In genomic region chr20:19524691-19525090, GRCh38 we compare ENCODE assay signal across 28 cellular contexts.
"Had no signal": no experiment of that assay in that cellular context is flagged by ENCODE, and none has a peak within 500 bp of the region (broad histone marks: within the 10 kb centered on the region; RNA-seq: fewer than 3 reads in every experiment).

No MANE protein-coding gene starts in this region.

- DNase-seq: activated CD4-positive, alpha-beta memory T cell treated with anti-CD3 and anti-CD28 coated beads, Interleukin-2, amount 10 ng/mL, durations not matched to agents 7 days and 5 days; activated CD4-positive, alpha-beta T cell treated with anti-CD3 and anti-CD28 coated beads for 1 hour; activated CD4-positive, alpha-beta T cell treated with anti-CD3 and anti-CD28 coated beads for 36 hours; activated CD4-positive, alpha-beta T cell treated with anti-CD3 and anti-CD28 coated beads for 48 hours; activated CD4-positive, alpha-beta T cell treated with anti-CD3 and anti-CD28 coated beads, Interleukin-2, amount 10 ng/mL, durations not matched to agents 7 days and 5 days; activated CD4-positive, alpha-beta T cell treated with anti-CD3 and anti-CD28 coated beads, Interleukin-2, amount 50 U/mL, for 48 hours; activated CD4-positive, CD25-positive, alpha-beta regulatory T cell; activated CD8-positive, alpha-beta memory T cell treated with anti-CD3 and anti-CD28 coated beads for 24 hours; activated CD8-positive, alpha-beta memory T cell treated with anti-CD3 and anti-CD28 coated beads, Interleukin-2, amount 10 ng/mL, durations not matched to agents 7 days and 5 days; activated CD8-positive, alpha-beta memory T cell treated with anti-CD3 and anti-CD28 coated beads, Interleukin-2, amount 50 U/mL, for 48 hours; activated CD8-positive, alpha-beta T cell treated with anti-CD3 and anti-CD28 coated beads, Interleukin-2, amount 10 ng/mL, durations not matched to agents 7 days and 5 days; activated effector memory CD4-positive, alpha-beta T cell treated with Interleukin-2 at 50 U/mL for 16 hours; activated gamma-delta T cell; activated naive CD4-positive, alpha-beta T cell treated with anti-CD3 and anti-CD28 coated beads, Interleukin-2, amount 10 ng/mL, durations not matched to agents 7 days and 5 days; activated naive CD4-positive, alpha-beta T cell treated with Interleukin-2 at 50 U/mL for 16 hours; activated naive CD8-positive, alpha-beta T cell treated with anti-CD3 and anti-CD28 coated beads, Interleukin-2, amount 10 ng/mL, durations not matched to agents 7 days and 5 days; activated naive CD8-positive, alpha-beta T cell treated with anti-CD3 and anti-CD28 coated beads, Interleukin-2, amount 50 U/mL, for 24 hours; activated T-cell treated with anti-CD3 and anti-CD28 coated beads, Interleukin-2, amount 50 U/mL, for 24 hours; activated T-cell treated with anti-CD3 and anti-CD28 coated beads, Interleukin-2, amount 50 U/mL, for 48 hours; amygdala; anterior cingulate cortex; central memory CD4-positive, alpha-beta T cell; T-helper 2 cell; T-helper 9 cell; WERI-Rb-1 had no signal

- H3K27ac ChIP-seq: ascending aorta, breast epithelium, coronary artery, WERI-Rb-1 had no signal
